ENCODE assay signal across 19 cellular contexts in the genomic region with DNA sequence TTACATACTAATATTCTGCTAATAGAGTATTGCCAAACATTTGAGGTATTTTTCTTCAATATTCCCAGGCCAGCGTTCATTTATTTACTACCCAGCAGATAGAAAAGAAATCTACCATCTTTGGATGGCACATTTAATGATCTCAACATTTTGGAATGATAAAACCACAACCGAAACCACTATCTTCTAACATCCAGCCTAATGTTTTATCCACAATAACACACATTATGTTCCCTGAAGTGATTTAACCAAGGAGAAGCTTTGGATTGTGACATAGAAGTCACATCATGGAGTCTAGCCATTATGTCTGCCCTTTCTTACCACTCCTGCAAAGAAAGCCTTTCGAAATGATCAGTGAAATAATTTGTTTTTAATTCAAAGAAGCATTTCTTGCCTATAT.
"Had no signal": no experiment of that assay in that cellular context is flagged by ENCODE, and none has a peak within 500 bp of the region (broad histone marks: within the 10 kb centered on the region; RNA-seq: fewer than 3 reads in every experiment).

No MANE protein-coding gene starts in this region.

- H3K9me3 Mint-ChIP-seq: stimulated activated naive CD8-positive, alpha-beta T cell treated with anti-CD3 and anti-CD28 coated beads, Interleukin-15, amount 100 ng/mL, for 72 hours had no signal

- H3K4me3 Mint-ChIP-seq: immature natural killer cell; naive B cell; nephron progenitor cell; stimulated activated naive B cell treated with anti-CD40 and anti-IgM and Interleukin-4, amounts not matched to agents 10 μg/mL and 1 μg/mL and 100 μg/mL, for 72 hours; stimulated activated naive CD8-positive, alpha-beta T cell treated with anti-CD3 and anti-CD28 coated beads, Interleukin-15, amount 100 ng/mL, for 72 hours had no signal

- H3K27ac Mint-ChIP-seq: immature natural killer cell; naive B cell; nephron progenitor cell; stimulated activated naive B cell treated with anti-CD40 and anti-IgM and Interleukin-4, amounts not matched to agents 10 μg/mL and 1 μg/mL and 100 μg/mL, for 72 hours; stimulated activated naive CD8-positive, alpha-beta T cell treated with anti-CD3 and anti-CD28 coated beads, Interleukin-15, amount 100 ng/mL, for 72 hours had no signal

- FAIRE-seq: frontal cortex, keratinocyte had no signal

- H3K4me1 Mint-ChIP-seq: immature natural killer cell; nephron progenitor cell; stimulated activated naive CD8-positive, alpha-beta T cell treated with anti-CD3 and anti-CD28 coated beads, Interleukin-15, amount 100 ng/mL, for 72 hours had no signal

- DNase-seq: dorsolateral prefrontal cortex; effector CD8-positive, alpha-beta T cell; immature natural killer cell; left cardiac atrium; left ventricle myocardium inferior; lower lobe of right lung; mesenchymal stem cell; midbrain; naive B cell; nephron progenitor cell; psoas muscle; stimulated activated CD4-positive, alpha-beta T cell treated with anti-CD3 and anti-CD28 coated beads, Interleukin-2, amount 100 ng/mL, for 24 hours; stimulated activated CD4-positive, alpha-beta T cell treated with anti-CD3 and anti-CD28 coated beads, Interleukin-4, amount 100 ng/mL, for 4 hours; stimulated activated naive B cell treated with anti-CD40 and anti-IgM and Interleukin-4, amounts not matched to agents 10 μg/mL and 1 μg/mL and 100 μg/mL, for 72 hours; stimulated activated naive CD8-positive, alpha-beta T cell treated with anti-CD3 and anti-CD28 coated beads, Interleukin-15, amount 100 ng/mL, for 72 hours; testis; upper lobe of right lung had no signal

- H3K27me3 Mint-ChIP-seq: stimulated activated naive B cell treated with anti-CD40 and anti-IgM and Interleukin-4, amounts not matched to agents 10 μg/mL and 1 μg/mL and 100 μg/mL, for 72 hours; stimulated activated naive CD8-positive, alpha-beta T cell treated with anti-CD3 and anti-CD28 coated beads, Interleukin-15, amount 100 ng/mL, for 72 hours had no signal

- H3K36me3 Mint-ChIP-seq: immature natural killer cell; naive B cell; stimulated activated naive B cell treated with anti-CD40 and anti-IgM and Interleukin-4, amounts not matched to agents 10 μg/mL and 1 μg/mL and 100 μg/mL, for 72 hours had no signal
